1 cellular context compared by ENCODE assay signal in genomic region chr18:77482190-77482928, GRCh38.
TF ChIP-seq lines count a peak whose summit lies in the region.

No MANE protein-coding gene starts in this region.

TF ChIP-seq in H1, 55 proteins besides CTCF, POLR2A, EP300 and RAD21 (continued from another document):
- no peak for TF ChIP-seq USF2 (IDR thresholded peaks at IDR 0.05; ENCODE audit: low read length)
- no peak for TF ChIP-seq CREB1 (IDR thresholded peaks at IDR 0.05)
- TF ChIP-seq CHD2 (IDR thresholded peaks at IDR 0.05; ENCODE audit: low read length) = no peak
- TF ChIP-seq NRF1 (IDR thresholded peaks at IDR 0.05; ENCODE audit: low read depth, low read length) = no peak
